Comparison of ENCODE assay signal across 8 cellular contexts in the genomic region with DNA sequence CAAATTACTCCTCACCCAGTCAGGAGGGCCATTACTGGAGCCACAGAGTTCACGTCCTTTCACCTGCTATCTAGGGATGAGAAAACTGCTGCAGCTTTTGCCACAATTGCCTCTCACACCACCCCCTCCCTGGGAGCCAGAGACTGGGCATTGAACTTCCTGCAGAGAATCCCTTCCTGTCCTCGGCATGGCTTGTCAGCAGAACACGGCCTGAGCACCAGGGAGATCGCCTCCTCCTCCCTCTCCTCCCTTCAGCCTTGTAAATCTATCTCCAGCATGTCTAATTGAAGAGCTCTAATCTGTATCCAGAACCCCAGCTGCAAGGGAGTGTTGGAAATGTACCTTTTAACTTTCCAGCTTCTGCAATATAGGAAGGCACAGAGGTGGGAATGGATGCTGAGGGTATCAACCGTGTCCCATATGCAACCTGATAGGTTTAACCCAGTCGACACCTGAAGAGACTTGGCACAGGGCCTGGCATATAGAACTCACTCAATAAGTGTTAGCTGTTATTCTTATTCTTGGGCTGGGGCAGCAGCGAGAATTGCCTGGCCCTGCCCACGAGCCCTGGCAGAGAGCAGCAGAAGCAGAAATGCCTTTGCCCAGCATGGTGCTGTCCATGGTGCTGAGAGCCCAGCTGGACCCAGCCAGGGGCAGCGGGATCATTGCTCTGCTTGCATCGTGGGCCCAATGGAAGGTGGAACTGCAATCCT. TPM values are rescaled to one million over a fixed set of nuclear protein-coding genes. Genes with fewer than 3 reads are reported as not detected.
DNase-seq lines count a peak whose midpoint lies in the region; ATAC-seq and TF ChIP-seq lines count a peak whose summit lies in the region.

No MANE protein-coding gene starts in this region.

- ATAC-seq in Right ventricle myocardium inferior = peak; percentile 60
- peak; percentile 72 to 86 (median 80) for ATAC-seq in psoas muscle
- no peak for ATAC-seq in GM18868 (IDR thresholded peaks at IDR 0.05; ENCODE audit: unreplicated experiment)

- H3K27ac ChIP-seq in right atrium auricular region (no peak overlapping the region), psoas muscle (no peak overlapping the region)

- H3K27me3 ChIP-seq in right atrium auricular region = no peaks in the 10 kb centered on the region
- peaks cover 0 to 7% (median 0%) of the 10 kb centered on the region in 3 donors for H3K27me3 ChIP-seq in psoas muscle (ENCODE audit: insufficient read depth in 3 of 3, low read length in 2 of 3)

- TF ChIP-seq CTCF in right atrium auricular region (IDR thresholded peaks at IDR 0.05) (no peak), psoas muscle (IDR thresholded peaks at IDR 0.05) (no peak)

- DNase-seq in Right ventricle myocardium inferior (ENCODE audit: missing footprints) (peak; percentile 77), right atrium auricular region (ENCODE audit: low spot score) (no peak), OCI-M1 (lab: John Stamatoyannopoulos, UW) (peak; percentile 48), glomerular endothelial cell (ENCODE audit: extremely low read depth, low read depth, low spot score) (peak; percentile 16), psoas muscle (peak; percentile 68 to 85), mesenteric fat pad (ENCODE audit: low spot score) (no peak)
- peak; percentile 24 for DNase-seq in activated effector memory CD4-positive, alpha-beta T cell treated with Interleukin-2 at 50 U/mL for 16 hours

- H3K4me3 ChIP-seq in right atrium auricular region (no peak overlapping the region), psoas muscle (no peak overlapping the region)

- H3K36me3 ChIP-seq in right atrium auricular region (no peaks in the 10 kb centered on the region), psoas muscle (ENCODE audit: insufficient read depth in 1 of 2, low read depth in 1 of 2) (no peaks in the 10 kb centered on the region)

- 7 to 12% (median 11%) methylated on average over 10 of the region's 10 CpGs for WGBS in psoas muscle, 3 donors

- H3K9me3 ChIP-seq in right atrium auricular region = no peaks in the 10 kb centered on the region
- no peaks in the 10 kb centered on the region for H3K9me3 ChIP-seq in psoas muscle

- H3K4me1 ChIP-seq in right atrium auricular region (no peaks in the 10 kb centered on the region), psoas muscle (no peaks in the 10 kb centered on the region)

- intact Hi-C loops in Right ventricle myocardium inferior (cut with DNase I) = no loop called here
- intact Hi-C loops in psoas muscle (cut with DNase I) = no loop called here

RNA-seq across cellular contexts. Expression of a gene that starts 26.8 kb away (rescaled TPM):
- total RNA-seq in Right ventricle myocardium inferior = 2.7 TPM
- total RNA-seq in right atrium auricular region = under 1 TPM in 1 of 2 donors, not detected in 1; 0.04 TPM
- total RNA-seq in glomerular endothelial cell = 0.35 and 0.82 TPM in 2 replicates
- under 1 TPM in 3 of 4 donors, not detected in 1; 0.04 to 0.58 (median 0.32) TPM for total RNA-seq in psoas muscle
- polyA plus RNA-seq in psoas muscle = under 1 TPM in 1 of 3 donors, not detected in 2; 0.09 TPM
- total RNA-seq in mesenteric fat pad = 0.51 TPM

Comparison
In these comparisons a context has a peak if more than half of its experiments do, and no peak if none do; other contexts are left out.
1. DNase-seq: peak in Right ventricle myocardium inferior (single experiment), OCI-M1 (single experiment), activated effector memory CD4-positive, alpha-beta T cell treated with Interleukin-2 at 50 U/mL for 16 hours (single experiment), glomerular endothelial cell (single experiment) and psoas muscle (2 of 2); none in right atrium auricular region (single experiment) and mesenteric fat pad (single experiment).